13 cellular contexts compared by ENCODE assay signal in genomic region chr2:45685299-45685698, GRCh38. TPM values are rescaled to one million over a fixed set of nuclear protein-coding genes. Genes with fewer than 3 reads are reported as not detected.
DNase-seq lines count a peak whose midpoint lies in the region; ATAC-seq and TF ChIP-seq lines count a peak whose summit lies in the region.
"Had no signal": no experiment of that assay in that cellular context is flagged by ENCODE, and none has a peak within 500 bp of the region (broad histone marks: within the 10 kb centered on the region; RNA-seq: fewer than 3 reads in every experiment).

No MANE protein-coding gene starts in this region.

- no peak overlapping the region for H3K4me3 ChIP-seq in BLaER1 treated with 17β-estradiol and CSF1 and Interleukin-3, amounts not matched to agents 10 nM and 100 nM
- no peak overlapping the region for H3K4me3 ChIP-seq in colonic mucosa
- H3K4me3 ChIP-seq in esophagus squamous epithelium, result no peak overlapping the region
- H3K4me3 ChIP-seq in mucosa of rectum (ENCODE audit: low read length in 2 of 2), result no peak overlapping the region

- H4K20me1 ChIP-seq in BLaER1 treated with 17β-estradiol and CSF1 and Interleukin-3, amounts not matched to agents 10 nM and 100 nM, result peaks cover 0 to 89% (median 35%) of the 10 kb centered on the region in 11 experiments; a peak in 14 of 22 replicates

- 48 to 66% methylated on average over 4 of the region's 4 CpGs for WGBS in esophagus squamous epithelium, 2 donors

- no peak for TF ChIP-seq CTCF in colonic mucosa (IDR thresholded peaks at IDR 0.05)
- no peak for TF ChIP-seq CTCF in esophagus squamous epithelium (IDR thresholded peaks at IDR 0.05)

- DNase-seq in colonic mucosa, result peak; percentile 54
- DNase-seq in esophagus squamous epithelium (lab: John Stamatoyannopoulos, UW), result no peak
- no peak for DNase-seq in NCI-H1092 (lab: John Stamatoyannopoulos, UW)
- DNase-seq in OCI-M1 (lab: John Stamatoyannopoulos, UW), result no peak
- DNase-seq: Caco-2; CD4-positive, alpha-beta T cell; GOT3; H7 had no signal

- intact Hi-C loops in colonic mucosa (cut with DNase I), result no loop called here
- intact Hi-C loops in esophagus squamous epithelium (cut with DNase I), result no loop called here

- peaks cover 0 to 59% (median 30%) of the 10 kb centered on the region in 11 experiments; a peak in 11 of 22 replicates for H3K36me3 ChIP-seq in BLaER1 treated with 17β-estradiol and CSF1 and Interleukin-3, amounts not matched to agents 10 nM and 100 nM
- H3K36me3 ChIP-seq in colonic mucosa (no peaks in the 10 kb centered on the region), esophagus squamous epithelium (no peaks in the 10 kb centered on the region), mucosa of rectum (ENCODE audit: control insufficient read depth in 2 of 2, insufficient read depth in 2 of 2, low read length in 2 of 2) (no peaks in the 10 kb centered on the region)

- H3K27ac ChIP-seq in BLaER1 treated with 17β-estradiol and CSF1 and Interleukin-3, amounts not matched to agents 10 nM and 100 nM, result peak overlapping the region in 3 of 11 experiments; percentile 3 to 36 (median 32); a peak in 4 of 22 replicates
- H3K27ac ChIP-seq in colonic mucosa (peak overlapping the region; percentile 50), esophagus squamous epithelium (peak overlapping the region in 3 of 4 donors; percentile 71 to 89 (median 87)), mucosa of rectum (ENCODE audit: low read depth in 2 of 2, low read length in 2 of 2) (peak overlapping the region; percentile 38 to 52)
- H3K27ac ChIP-seq: C4-2B, HL-60 had no signal

- H3K4me1 ChIP-seq in BLaER1 treated with 17β-estradiol and CSF1 and Interleukin-3, amounts not matched to agents 10 nM and 100 nM, result peaks cover 44 to 100% (median 94%) of the 10 kb centered on the region in 10 experiments
- H3K4me1 ChIP-seq in colonic mucosa (no peaks in the 10 kb centered on the region), esophagus squamous epithelium (peaks cover 18 to 58% (median 24%) of the 10 kb centered on the region in 3 donors), mucosa of rectum (ENCODE audit: control insufficient read depth in 2 of 2, insufficient read depth in 2 of 2, low read length in 2 of 2) (peaks cover 13 to 37% of the 10 kb centered on the region in 2 donors)

- H3K27me3 ChIP-seq in BLaER1 treated with 17β-estradiol and CSF1 and Interleukin-3, amounts not matched to agents 10 nM and 100 nM, result no peaks in the 10 kb centered on the region
- H3K27me3 ChIP-seq in colonic mucosa (no peaks in the 10 kb centered on the region), esophagus squamous epithelium (no peaks in the 10 kb centered on the region), mucosa of rectum (ENCODE audit: control insufficient read depth in 2 of 2, insufficient read depth in 2 of 2, low read length in 2 of 2) (no peaks in the 10 kb centered on the region)

- H3K9me3 ChIP-seq in BLaER1 treated with 17β-estradiol and CSF1 and Interleukin-3, amounts not matched to agents 10 nM and 100 nM (replicated peaks in 1 of 11), result peaks cover 0 to 7% (median 0%) of the 10 kb centered on the region in 11 experiments; a peak in 1 of 22 replicates
- H3K9me3 ChIP-seq in colonic mucosa (no peaks in the 10 kb centered on the region), esophagus squamous epithelium (no peaks in the 10 kb centered on the region), mucosa of rectum (ENCODE audit: control insufficient read depth in 2 of 2, low read length in 2 of 2) (no peaks in the 10 kb centered on the region)
- H3K9me3 ChIP-seq: Caco-2 had no signal

- H3K4me2 ChIP-seq in BLaER1 treated with 17β-estradiol and CSF1 and Interleukin-3, amounts not matched to agents 10 nM and 100 nM, result peak overlapping the region in 7 of 11 experiments; percentile 4 to 89 (median 34); a peak in 13 of 22 replicates

- H3K9ac ChIP-seq in BLaER1 treated with 17β-estradiol and CSF1 and Interleukin-3, amounts not matched to agents 10 nM and 100 nM, result no peak overlapping the region
- H3K9ac ChIP-seq in colonic mucosa (ENCODE audit: low read depth in 2 of 2, low read length in 2 of 2) (no peak overlapping the region), mucosa of rectum (ENCODE audit: low read depth in 1 of 2, low read length in 2 of 2) (peak overlapping the region in 1 of 2 donors; percentile 7)

- TF ChIP-seq POLR2A in esophagus squamous epithelium (IDR thresholded peaks at IDR 0.05), result no peak

- no peak for ATAC-seq in HG02642 (IDR thresholded peaks at IDR 0.05; ENCODE audit: poor library complexity, unreplicated experiment)

RNA-seq across cellular contexts. Expression of gene PRKCE, which starts 33.8 kb away (rescaled TPM):
- total RNA-seq in colonic mucosa (10 to 100 TPM; 17.5 to 25.8 TPM), esophagus squamous epithelium (10 to 100 TPM in 2 of 4 donors, 1 to 10 TPM in 2; 6.5 to 13.7 (median 9.9) TPM)
